Comparison of ENCODE assay signal across 20 cellular contexts in the genomic region with DNA sequence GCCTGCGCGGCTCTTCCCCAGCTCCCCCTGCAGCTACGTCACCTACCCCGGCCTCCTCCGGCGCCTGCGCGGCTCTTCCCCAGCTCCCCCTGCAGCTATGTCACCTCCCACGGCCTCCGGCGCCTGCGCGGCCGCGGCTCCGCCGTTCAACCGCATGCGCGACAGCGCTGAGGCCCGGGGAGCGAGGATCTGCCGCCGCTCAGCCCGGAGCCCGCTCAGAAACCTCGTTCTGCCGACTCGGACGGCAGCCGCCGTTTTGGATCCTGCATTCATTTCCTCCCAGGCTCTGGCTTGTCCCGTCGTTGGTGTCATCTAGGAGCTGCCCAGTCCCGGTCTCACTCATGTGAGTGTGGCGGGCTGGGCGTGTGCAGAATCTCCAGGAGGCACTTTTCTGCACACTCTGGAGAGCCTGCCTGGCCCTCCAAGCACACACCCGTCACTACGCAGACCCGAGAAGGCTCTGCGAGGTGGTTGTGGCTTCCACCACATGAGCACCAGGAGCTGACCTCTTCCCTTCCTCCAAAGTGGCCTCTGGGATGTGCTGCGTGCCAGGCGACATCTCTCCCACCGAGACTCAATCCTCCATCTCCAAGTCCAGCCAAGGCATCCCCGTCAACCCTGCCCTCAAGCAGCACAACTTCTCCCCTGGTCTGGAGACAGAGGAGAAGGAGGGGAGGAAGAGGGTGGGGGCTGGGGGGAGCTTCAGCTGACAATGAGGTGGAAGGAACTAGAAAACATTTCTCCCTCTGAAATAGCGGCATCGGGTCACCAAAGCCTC.
"Had no signal": no experiment of that assay in that cellular context is flagged by ENCODE, and none has a peak within 500 bp of the region (broad histone marks: within the 10 kb centered on the region; RNA-seq: fewer than 3 reads in every experiment).

No MANE protein-coding gene starts in this region.

- H3K36me3 ChIP-seq: breast epithelium, lower lobe of right lung had no signal

- DNase-seq: activated CD4-positive, alpha-beta T cell treated with anti-CD3 and anti-CD28 coated beads, Interleukin-2, amount 50 U/mL, for 48 hours; activated CD8-positive, alpha-beta memory T cell treated with anti-CD3 and anti-CD28 coated beads, Interleukin-2, amount 10 ng/mL, durations not matched to agents 7 days and 5 days; activated gamma-delta T cell; activated T-cell treated with anti-CD3 and anti-CD28 coated beads, Interleukin-2, amount 50 U/mL, for 4 hours; amygdala; dermis blood vessel endothelial cell; erythroblast; hippocampal formation; lower lobe of right lung; naive thymus-derived CD4-positive, alpha-beta T cell; occipital lobe; psoas muscle; stimulated activated CD4-positive, alpha-beta T cell treated with anti-CD3 and anti-CD28 coated beads, Interleukin-2, amount 100 ng/mL, for 24 hours; T-helper 17 cell had no signal

- H3K27me3 ChIP-seq: breast epithelium had no signal

- H3K9me3 ChIP-seq: breast epithelium, lower lobe of right lung, psoas muscle had no signal

- FAIRE-seq: TTC549 had no signal

- H3K4me3 ChIP-seq: breast epithelium, lower lobe of right lung, psoas muscle had no signal

- H3K4me3 Mint-ChIP-seq: activated CD8-positive, alpha-beta memory T cell treated with anti-CD3 and anti-CD28 coated beads, Interleukin-2, amount 10 ng/mL, durations not matched to agents 7 days and 5 days; activated naive CD8-positive, alpha-beta T cell; activated T-cell treated with anti-CD3 and anti-CD28 coated beads, Interleukin-2, amount 50 U/mL, for 4 hours; naive thymus-derived CD4-positive, alpha-beta T cell; stimulated activated naive CD8-positive, alpha-beta T cell treated with anti-CD3 and anti-CD28 coated beads, Interleukin-15, Interleukin-2, amounts not matched to agents 100 ng/mL and 50 ng/mL, for 24 hours; T-helper 17 cell had no signal

- ATAC-seq: activated CD4-positive, CD25-positive, alpha-beta regulatory T cell treated with anti-CD3 and anti-CD28 coated beads, Interleukin-2, amount 50 U/mL, for 24 hours; activated CD8-positive, alpha-beta memory T cell treated with anti-CD3 and anti-CD28 coated beads, Interleukin-2, amount 10 ng/mL, durations not matched to agents 7 days and 5 days; activated T-cell treated with anti-CD3 and anti-CD28 coated beads, Interleukin-2, amount 50 U/mL, for 4 hours; lower lobe of right lung; naive thymus-derived CD4-positive, alpha-beta T cell; psoas muscle; sciatic nerve; T-helper 17 cell had no signal

- H3K27ac Mint-ChIP-seq: activated CD8-positive, alpha-beta memory T cell treated with anti-CD3 and anti-CD28 coated beads, Interleukin-2, amount 10 ng/mL, durations not matched to agents 7 days and 5 days; activated naive CD8-positive, alpha-beta T cell; stimulated activated naive CD8-positive, alpha-beta T cell treated with anti-CD3 and anti-CD28 coated beads, Interleukin-15, Interleukin-2, amounts not matched to agents 100 ng/mL and 50 ng/mL, for 24 hours; T-helper 17 cell had no signal

- H3K36me3 Mint-ChIP-seq: naive thymus-derived CD4-positive, alpha-beta T cell had no signal

- H3K27ac ChIP-seq: breast epithelium, lower lobe of right lung, psoas muscle had no signal

- H3K9me3 Mint-ChIP-seq: activated T-cell treated with anti-CD3 and anti-CD28 coated beads, Interleukin-2, amount 50 U/mL, for 4 hours; naive thymus-derived CD4-positive, alpha-beta T cell; stimulated activated naive CD8-positive, alpha-beta T cell treated with anti-CD3 and anti-CD28 coated beads, Interleukin-15, Interleukin-2, amounts not matched to agents 100 ng/mL and 50 ng/mL, for 24 hours had no signal
